Comparison of ENCODE assay signal across 18 cellular contexts in genomic region chr5:159732220-159732619, GRCh38.
DNase-seq lines count a peak whose midpoint lies in the region; ATAC-seq and TF ChIP-seq lines count a peak whose summit lies in the region.
"Had no signal": no experiment of that assay in that cellular context is flagged by ENCODE, and none has a peak within 500 bp of the region (broad histone marks: within the 10 kb centered on the region; RNA-seq: fewer than 3 reads in every experiment).

No MANE protein-coding gene starts in this region.

- intact Hi-C loops in posterior cingulate gyrus (cut with DNase I) = no loop called here

- H3K4me3 ChIP-seq in AG10803 (ENCODE audit: low read length) (no peak overlapping the region), fibroblast of villous mesenchyme (ENCODE audit: low read depth, low read length) (no peak overlapping the region)
- H3K4me3 ChIP-seq: Peyer's patch had no signal

- ATAC-seq in GM18511 (IDR thresholded peaks at IDR 0.05; ENCODE audit: unreplicated experiment) (peak; percentile 48), GM21723 (IDR thresholded peaks at IDR 0.05; ENCODE audit: unreplicated experiment) (no peak), GM18502 (IDR thresholded peaks at IDR 0.05; ENCODE audit: poor library complexity, unreplicated experiment) (no peak)

- DNase-seq in AG10803 (ENCODE audit: low read depth) (peak; percentile 73), NAMALWA (ENCODE audit: low spot score) (peak; percentile 56), fibroblast of villous mesenchyme (ENCODE audit: low read depth) (peak; percentile 17), posterior cingulate gyrus (no peak), NCI-H1092 treated with DMSO at 0.1 percent for 48 hours (lab: John Stamatoyannopoulos, UW) (no peak)
- DNase-seq: C1 segment of cervical spinal cord; central memory CD4-positive, alpha-beta T cell; KBM-7; mesendoderm; NCI-H1694 treated with DMSO at 0.1 percent for 48 hours; NCI-H510A; occipital lobe; Peyer's patch; substantia nigra; WERI-Rb-1 had no signal

- TF ChIP-seq CTCF in AG10803 (conservative IDR thresholded peaks at IDR 0.05; ENCODE audit: low read length) (no peak), fibroblast of villous mesenchyme (IDR thresholded peaks at IDR 0.05; ENCODE audit: insufficient read depth, low read depth, low read length) (no peak)

Comparison
In these comparisons a context has a peak if more than half of its experiments do, and no peak if none do; other contexts are left out.
1. DNase-seq: peak in AG10803 (single experiment), NAMALWA (single experiment) and fibroblast of villous mesenchyme (single experiment); none in posterior cingulate gyrus (0 of 10) and NCI-H1092 treated with DMSO at 0.1 percent for 48 hours (single experiment).